1 cellular context compared by ENCODE assay signal in the genomic region with DNA sequence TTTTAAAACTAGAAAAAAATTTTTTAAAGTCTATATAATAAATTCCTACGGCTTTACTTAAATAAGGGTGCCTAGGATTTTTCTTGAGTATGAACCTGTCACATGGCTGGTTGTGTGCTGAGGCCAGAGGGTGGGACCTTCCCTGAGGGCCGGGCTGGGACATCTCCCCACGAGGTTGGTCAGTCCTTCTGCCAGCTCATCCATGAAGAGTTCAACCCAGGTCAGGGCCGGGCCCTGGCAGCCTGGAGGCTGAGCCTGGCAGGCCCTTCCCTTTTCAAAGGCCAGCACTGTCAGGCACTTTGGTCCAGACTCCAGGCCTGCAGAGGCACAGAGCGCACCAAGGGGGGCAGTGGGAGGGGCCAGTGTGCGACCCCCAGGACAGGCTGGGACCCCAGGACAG.
TF ChIP-seq lines count a peak whose summit lies in the region.

No MANE protein-coding gene starts in this region.

TF ChIP-seq in WTC11, 78 proteins besides CTCF, POLR2A, EP300 and RAD21 (continued from another document):
- TF ChIP-seq, protein P1, sequence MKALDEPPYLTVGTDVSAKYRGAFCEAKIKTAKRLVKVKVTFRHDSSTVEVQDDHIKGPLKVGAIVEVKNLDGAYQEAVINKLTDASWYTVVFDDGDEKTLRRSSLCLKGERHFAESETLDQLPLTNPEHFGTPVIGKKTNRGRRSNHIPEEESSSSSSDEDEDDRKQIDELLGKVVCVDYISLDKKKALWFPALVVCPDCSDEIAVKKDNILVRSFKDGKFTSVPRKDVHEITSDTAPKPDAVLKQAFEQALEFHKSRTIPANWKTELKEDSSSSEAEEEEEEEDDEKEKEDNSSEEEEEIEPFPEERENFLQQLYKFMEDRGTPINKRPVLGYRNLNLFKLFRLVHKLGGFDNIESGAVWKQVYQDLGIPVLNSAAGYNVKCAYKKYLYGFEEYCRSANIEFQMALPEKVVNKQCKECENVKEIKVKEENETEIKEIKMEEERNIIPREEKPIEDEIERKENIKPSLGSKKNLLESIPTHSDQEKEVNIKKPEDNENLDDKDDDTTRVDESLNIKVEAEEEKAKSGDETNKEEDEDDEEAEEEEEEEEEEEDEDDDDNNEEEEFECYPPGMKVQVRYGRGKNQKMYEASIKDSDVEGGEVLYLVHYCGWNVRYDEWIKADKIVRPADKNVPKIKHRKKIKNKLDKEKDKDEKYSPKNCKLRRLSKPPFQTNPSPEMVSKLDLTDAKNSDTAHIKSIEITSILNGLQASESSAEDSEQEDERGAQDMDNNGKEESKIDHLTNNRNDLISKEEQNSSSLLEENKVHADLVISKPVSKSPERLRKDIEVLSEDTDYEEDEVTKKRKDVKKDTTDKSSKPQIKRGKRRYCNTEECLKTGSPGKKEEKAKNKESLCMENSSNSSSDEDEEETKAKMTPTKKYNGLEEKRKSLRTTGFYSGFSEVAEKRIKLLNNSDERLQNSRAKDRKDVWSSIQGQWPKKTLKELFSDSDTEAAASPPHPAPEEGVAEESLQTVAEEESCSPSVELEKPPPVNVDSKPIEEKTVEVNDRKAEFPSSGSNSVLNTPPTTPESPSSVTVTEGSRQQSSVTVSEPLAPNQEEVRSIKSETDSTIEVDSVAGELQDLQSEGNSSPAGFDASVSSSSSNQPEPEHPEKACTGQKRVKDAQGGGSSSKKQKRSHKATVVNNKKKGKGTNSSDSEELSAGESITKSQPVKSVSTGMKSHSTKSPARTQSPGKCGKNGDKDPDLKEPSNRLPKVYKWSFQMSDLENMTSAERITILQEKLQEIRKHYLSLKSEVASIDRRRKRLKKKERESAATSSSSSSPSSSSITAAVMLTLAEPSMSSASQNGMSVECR (CRISPR knock-in tag; IDR thresholded peaks at IDR 0.05; ENCODE audit: borderline replicate concordance), result no peak
